27 cellular contexts compared by ENCODE assay signal in the genomic region with DNA sequence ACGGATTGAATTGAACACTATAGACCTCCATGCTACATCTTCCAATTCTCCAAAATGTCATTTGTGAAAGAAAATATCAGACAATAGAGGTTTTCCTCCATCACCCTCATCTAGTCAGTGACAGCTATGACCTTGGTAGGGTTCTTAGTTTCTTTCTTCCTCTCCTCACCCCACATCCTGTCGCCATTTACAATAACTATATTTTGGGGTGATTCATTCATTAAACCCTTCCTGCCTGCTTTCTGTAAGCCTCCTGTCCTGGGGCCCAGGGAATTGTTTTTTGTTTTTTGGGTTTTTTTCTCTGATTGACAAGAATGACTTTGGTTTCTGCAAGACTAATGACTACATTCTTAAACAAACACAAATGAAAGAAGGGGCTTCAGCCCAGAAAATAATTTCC.
DNase-seq lines count a peak whose midpoint lies in the region; ATAC-seq, FAIRE-seq and TF ChIP-seq lines count a peak whose summit lies in the region.
"Had no signal": no experiment of that assay in that cellular context is flagged by ENCODE, and none has a peak within 500 bp of the region (broad histone marks: within the 10 kb centered on the region; RNA-seq: fewer than 3 reads in every experiment).

No MANE protein-coding gene starts in this region.

- peak overlapping the region; percentile 26 for H3K27ac Mint-ChIP-seq in mesothelial cell of epicardium
- H3K27ac Mint-ChIP-seq in Calu3 (ENCODE audit: unreplicated experiment), result no peak overlapping the region
- H3K27ac Mint-ChIP-seq: activated T-cell treated with anti-CD3 and anti-CD28 coated beads, Interleukin-2, amount 50 U/mL, for 24 hours; CD4-positive, alpha-beta T cell; stimulated activated naive CD8-positive, alpha-beta T cell treated with anti-CD3 and anti-CD28 coated beads, Interleukin-15, amount 100 ng/mL, for 72 hours had no signal

- H3K27ac ChIP-seq in ACC112 (ENCODE audit: low read depth, low read length), result peak overlapping the region; percentile 83
- H3K27ac ChIP-seq: body of pancreas, parathyroid adenoma, spleen had no signal

- DNase-seq in M059J (ENCODE audit: low read depth) (peak; percentile 64), choroid plexus epithelial cell (ENCODE audit: low read depth) (peak; percentile 3), mesothelial cell of epicardium (ENCODE audit: low spot score in 2 of 2, unreplicated experiment in 2 of 2) (no peak), NCI-H345 (lab: John Stamatoyannopoulos, UW) (no peak), Calu3 (no peak), GM12892 (ENCODE audit: insufficient read length) (no peak)
- DNase-seq: activated T-cell treated with anti-CD3 and anti-CD28 coated beads, Interleukin-2, amount 50 U/mL, for 24 hours; body of pancreas; CD4-positive, alpha-beta T cell; effector CD4-positive, alpha-beta T cell; glutamatergic neuron; MM.1S; NCI-H2029; NCI-H526; NK-92 treated with Interleukin-12 subunit alpha and Interleukin-12 subunit beta, amount 100 ng/mL, for 24 hours; spleen; stimulated activated CD8-positive, alpha-beta memory T cell treated with anti-CD3 and anti-CD28 coated beads, Interleukin-4, amount 100 ng/mL, for 48 hours; stimulated activated naive CD8-positive, alpha-beta T cell treated with anti-CD3 and anti-CD28 coated beads, Interleukin-15, amount 100 ng/mL, for 72 hours had no signal

- H3K4me3 Mint-ChIP-seq in mesothelial cell of epicardium (no peak overlapping the region), Calu3 (ENCODE audit: low read depth, unreplicated experiment) (no peak overlapping the region)
- H3K4me3 Mint-ChIP-seq: activated T-cell treated with anti-CD3 and anti-CD28 coated beads, Interleukin-2, amount 50 U/mL, for 24 hours; CD4-positive, alpha-beta T cell; stimulated activated naive CD8-positive, alpha-beta T cell treated with anti-CD3 and anti-CD28 coated beads, Interleukin-15, amount 100 ng/mL, for 72 hours had no signal

- H3K27me3 Mint-ChIP-seq in mesothelial cell of epicardium (ENCODE audit: low read depth) (no peaks in the 10 kb centered on the region), Calu3 (ENCODE audit: unreplicated experiment) (no peaks in the 10 kb centered on the region)
- H3K27me3 Mint-ChIP-seq: activated T-cell treated with anti-CD3 and anti-CD28 coated beads, Interleukin-2, amount 50 U/mL, for 24 hours; CD4-positive, alpha-beta T cell; stimulated activated naive CD8-positive, alpha-beta T cell treated with anti-CD3 and anti-CD28 coated beads, Interleukin-15, amount 100 ng/mL, for 72 hours had no signal

- H2AFZ ChIP-seq in ACC112 (ENCODE audit: low read length, unreplicated experiment), result peak overlapping the region; percentile 53
- H2AFZ ChIP-seq: parathyroid adenoma had no signal

- CTCF ChIA-PET in Calu3 (lab: Charles Lee), result no interaction called here

- TF ChIP-seq CTCF in choroid plexus epithelial cell (conservative IDR thresholded peaks at IDR 0.05; ENCODE audit: low read depth, low read length) (no peak), mesothelial cell of epicardium (IDR thresholded peaks at IDR 0.05; ENCODE audit: unreplicated experiment) (no peak), Calu3 (IDR thresholded peaks at IDR 0.05; ENCODE audit: unreplicated experiment) (no peak)

- peaks cover 21% of the 10 kb centered on the region for H3K9me3 Mint-ChIP-seq in mesothelial cell of epicardium
- H3K9me3 Mint-ChIP-seq in Calu3 (ENCODE audit: low read depth, unreplicated experiment), result no peaks in the 10 kb centered on the region

- no peaks in the 10 kb centered on the region for H3K27me3 ChIP-seq in ACC112 (ENCODE audit: insufficient read depth, low read length)
- H3K27me3 ChIP-seq: body of pancreas, spleen had no signal

- peaks cover 3% of the 10 kb centered on the region for H3K4me1 Mint-ChIP-seq in mesothelial cell of epicardium
- no peaks in the 10 kb centered on the region for H3K4me1 Mint-ChIP-seq in Calu3 (ENCODE audit: low read depth, unreplicated experiment)
- H3K4me1 Mint-ChIP-seq: stimulated activated naive CD8-positive, alpha-beta T cell treated with anti-CD3 and anti-CD28 coated beads, Interleukin-15, amount 100 ng/mL, for 72 hours had no signal

- BruUV-seq in Calu3 (replicated peaks; lab: Mats Ljungman, UMichigan), result no TSS peak

- no peaks in the 10 kb centered on the region for H3K36me3 ChIP-seq in ACC112 (ENCODE audit: insufficient read depth, low read length)
- H3K36me3 ChIP-seq: spleen had no signal

- H3K36me3 Mint-ChIP-seq in mesothelial cell of epicardium, result peaks cover 13% of the 10 kb centered on the region
- no peaks in the 10 kb centered on the region for H3K36me3 Mint-ChIP-seq in Calu3 (ENCODE audit: insufficient read depth, unreplicated experiment)

- H3K4me3 ChIP-seq in ACC112 (ENCODE audit: low read depth, low read length) (peak overlapping the region; percentile 66), choroid plexus epithelial cell (ENCODE audit: low read depth, low read length) (no peak overlapping the region)
- H3K4me3 ChIP-seq: body of pancreas, GM12878, spleen had no signal

- FAIRE-seq in GM12892 (lab: Jason Lieb, UNC), result no peak
- FAIRE-seq: A204.1, GM12878, H54, islet of Langerhans, urothelium cell line had no signal

- no peak for TF ChIP-seq POLR2A in GM12892 (IDR thresholded peaks at IDR 0.05; ENCODE audit: low read depth, low read length)

- peaks cover 32% of the 10 kb centered on the region for H3K4me1 ChIP-seq in ACC112 (ENCODE audit: control insufficient read depth, insufficient read depth, low read length, unreplicated experiment)
- H3K4me1 ChIP-seq: body of pancreas, parathyroid adenoma, spleen had no signal

- no peak for ATAC-seq in HG03354 (IDR thresholded peaks at IDR 0.05; ENCODE audit: poor library complexity, severe bottlenecking, unreplicated experiment)
- ATAC-seq: body of pancreas; GM12878; left lobe of liver; stimulated activated naive CD8-positive, alpha-beta T cell treated with anti-CD3 and anti-CD28 coated beads, Interleukin-15, amount 100 ng/mL, for 72 hours had no signal

- intact Hi-C loops in Calu3 (cut with micrococcal nuclease; ENCODE audit: unreplicated experiment), result no loop called here

- no peaks in the 10 kb centered on the region for H3K79me2 ChIP-seq in ACC112 (ENCODE audit: control insufficient read depth, insufficient read depth, low read length, unreplicated experiment)
- H3K79me2 ChIP-seq: parathyroid adenoma had no signal

Comparison
In these comparisons a context has a peak if more than half of its experiments do, and no peak if none do; other contexts are left out.
1. DNase-seq: peak in M059J (single experiment) and choroid plexus epithelial cell (single experiment); none in mesothelial cell of epicardium (0 of 2), NCI-H345 (single experiment), Calu3 (single experiment) and GM12892 (single experiment).